Comparison of ENCODE assay signal across 28 cellular contexts in the genomic region with DNA sequence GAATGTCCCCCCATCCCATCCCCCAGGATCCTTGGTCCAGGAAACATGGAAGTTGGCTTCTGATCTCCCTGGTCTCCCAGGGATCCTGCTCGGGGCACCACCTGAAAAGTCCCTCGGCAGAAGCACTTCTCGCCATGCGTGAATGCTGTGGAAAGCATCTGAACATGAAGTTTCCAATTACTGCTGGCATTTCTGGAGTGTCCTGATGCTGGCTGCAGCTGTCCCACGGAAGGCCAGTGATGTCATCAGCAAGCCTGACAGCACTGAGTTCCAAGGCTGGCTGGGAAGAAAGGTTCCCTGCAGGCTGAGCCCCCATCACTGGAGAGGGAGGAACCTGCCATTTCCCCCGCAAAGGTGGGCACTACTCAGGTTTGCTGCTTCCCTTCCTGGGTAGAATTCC.
A peak's percentile ranks its signal among the peaks of the same experiment; 100 is the strongest.
DNase-seq lines count a peak whose midpoint lies in the region; ATAC-seq, FAIRE-seq and TF ChIP-seq lines count a peak whose summit lies in the region.
"Had no signal": no experiment of that assay in that cellular context is flagged by ENCODE, and none has a peak within 500 bp of the region (broad histone marks: within the 10 kb centered on the region; RNA-seq: fewer than 3 reads in every experiment).

No MANE protein-coding gene starts in this region.

- no peak for TF ChIP-seq RAD21 in H1 (IDR thresholded peaks at IDR 0.05 in 1 of 2, conservative IDR thresholded peaks at IDR 0.05 in 1 of 2; ENCODE audit: low read depth in 2 of 2, low read length in 2 of 2)

- TF ChIP-seq CTCF in GM23338 (conservative IDR thresholded peaks at IDR 0.05; ENCODE audit: low read depth in 2 of 2): no peak
- TF ChIP-seq CTCF in H1 (IDR thresholded peaks at IDR 0.05; ENCODE audit: control extremely low read depth in 1 of 3, insufficient read depth in 1 of 3, low read depth in 1 of 3, low read length in 3 of 3): no peak

- H4K91ac ChIP-seq in H1 (replicated peaks; ENCODE audit: insufficient read length, low read length): no peak overlapping the region
- H4K91ac ChIP-seq in neuronal stem cell (ENCODE audit: low read depth, low read length, poor library complexity): no peak overlapping the region

- ATAC-seq in GM23338: no peak
- ATAC-seq: heart left ventricle; stimulated activated naive CD8-positive, alpha-beta T cell treated with anti-CD3 and anti-CD28 coated beads, Interleukin-15, amount 100 ng/mL, for 72 hours had no signal

- CTCF ChIA-PET in H1 (lab: Charles Lee; ENCODE audit: partially characterized antibody): interaction anchor here (0.7 to 1.8 kb wide), 4 partner anchors 9 to 176 kb away, joined by 3 to 6 read pairs (median 3); no protein-coding TSS in a partner anchor

- H3K4me1 ChIP-seq in GM23338 (ENCODE audit: insufficient read depth) (peaks cover 30% of the 10 kb centered on the region), H1 (replicated peaks in 1 of 4; ENCODE audit: control insufficient read depth in 3 of 4, insufficient read depth in 4 of 4, low read length in 3 of 4) (peaks cover 9 to 18% (median 14%) of the 10 kb centered on the region in 4 experiments), neuronal stem cell (ENCODE audit: control insufficient read depth in 2 of 2, insufficient read depth in 1 of 2, low read depth in 1 of 2, low read length in 2 of 2) (peaks cover 0 to 12% of the 10 kb centered on the region in 2 donors)
- H3K4me1 ChIP-seq: lower lobe of right lung, thyroid gland had no signal

- no peaks in the 10 kb centered on the region for H3K79me1 ChIP-seq in H1 (ENCODE audit: low read depth, low read length)
- H3K79me1 ChIP-seq in neuronal stem cell (ENCODE audit: low read depth, low read length): no peaks in the 10 kb centered on the region

- H3K27ac Mint-ChIP-seq in GM23338: no peak overlapping the region
- H3K27ac Mint-ChIP-seq: activated naive CD4-positive, alpha-beta T cell treated with anti-CD3 and anti-CD28 coated beads, Interleukin-2, amount 50 U/mL, for 24 hours; activated T-helper 1 cell treated with anti-CD3 and anti-CD28 coated beads, Interleukin-12 subunit alpha, Interleukin-12 subunit beta, Interleukin-2, Interleukin-4 antibody, amounts not matched to agents 30 ng/mL and 10 ng/mL and 1 ng/mL, durations not matched to agents 14 hours and 24 hours and 36 hours; stimulated activated naive CD8-positive, alpha-beta T cell treated with anti-CD3 and anti-CD28 coated beads, Interleukin-15, amount 100 ng/mL, for 72 hours had no signal

- H3K27me3 Mint-ChIP-seq in GM23338 (ENCODE audit: insufficient read depth, low read depth, poor library complexity): peaks cover 7% of the 10 kb centered on the region

- H4K20me1 ChIP-seq in GM23338 (replicated peaks; ENCODE audit: insufficient read depth): no peaks in the 10 kb centered on the region
- H4K20me1 ChIP-seq in H1 (replicated peaks in 1 of 2; ENCODE audit: control insufficient read depth in 1 of 2, insufficient read depth in 2 of 2, low read length in 2 of 2): no peaks in the 10 kb centered on the region

- TF ChIP-seq POLR2A in H1 (IDR thresholded peaks at IDR 0.05; ENCODE audit: control extremely low read depth in 1 of 2, low read depth in 2 of 2, low read length in 2 of 2): no peak

- H3F3A ChIP-seq in GM23338 (replicated peaks; ENCODE audit: low read depth): no peaks in the 10 kb centered on the region

- no peak overlapping the region for H3K23ac ChIP-seq in H1 (ENCODE audit: insufficient read length)
- no peak overlapping the region for H3K23ac ChIP-seq in neuronal stem cell (ENCODE audit: low read depth, low read length, poor library complexity)

- WGBS in H1 (ENCODE audit: extremely low coverage in 1 of 2, insufficient coverage in 1 of 2, insufficient read length in 1 of 2, insufficient replicate concordance in 2 of 2, low coverage in 1 of 2, low lambda C conversion rate in 2 of 2, missing lambda C conversion rate in 1 of 2), 2 experiments: 84% methylated on average over 6 of the region's 6 CpGs; no CpG with 5 or more reads in 1 of the 2 experiments
- WGBS in neuronal stem cell (ENCODE audit: extremely low coverage in 2 of 2, insufficient read length in 2 of 2, insufficient replicate concordance in 1 of 2), 2 donors: no CpG with 5 or more reads among the region's 6 CpGs

- 0 out of 2 replicates have a peak overlapping the region, but pooled peaks have one; percentile 4 for H3K18ac ChIP-seq in H1 (ENCODE audit: extremely low read depth, low read length)
- peak overlapping the region; percentile 1 for H3K18ac ChIP-seq in neuronal stem cell (ENCODE audit: low read length)

- H2BK20ac ChIP-seq in H1 (ENCODE audit: low read length): no peak overlapping the region

- H3K79me2 ChIP-seq in GM23338 (replicated peaks; ENCODE audit: insufficient read depth) (no peaks in the 10 kb centered on the region), H1 (ENCODE audit: control insufficient read depth in 1 of 2, insufficient read depth in 2 of 2, low read length in 2 of 2) (no peaks in the 10 kb centered on the region)

- H3K27me3 ChIP-seq in GM23338 (ENCODE audit: insufficient read depth): no peaks in the 10 kb centered on the region
- no peaks in the 10 kb centered on the region for H3K27me3 ChIP-seq in H1 (replicated peaks in 1 of 4; ENCODE audit: control insufficient read depth in 3 of 4, extremely low read depth in 1 of 4, insufficient read depth in 3 of 4, low read length in 3 of 4)
- H3K27me3 ChIP-seq in neuronal stem cell (ENCODE audit: control insufficient read depth in 3 of 3, insufficient read depth in 3 of 3, low read depth in 1 of 3, low read length in 3 of 3): peaks cover 0 to 12% (median 0%) of the 10 kb centered on the region in 3 experiments
- H3K27me3 ChIP-seq: SJSA1, thyroid gland had no signal

- H3K4me2 ChIP-seq in GM23338 (peak overlapping the region; percentile 32), H1 (ENCODE audit: insufficient read depth in 1 of 2, low read depth in 2 of 2, low read length in 2 of 2) (no peak overlapping the region; a peak in 1 of 4 replicates), neuronal stem cell (ENCODE audit: insufficient read depth, low read length, poor library complexity, severe bottlenecking) (no peak overlapping the region)

- no peak overlapping the region for H4K8ac ChIP-seq in H1 (ENCODE audit: extremely low read depth, insufficient read depth, low read length)
- no peak overlapping the region for H4K8ac ChIP-seq in neuronal stem cell (ENCODE audit: low read depth, low read length)

- H3K36me3 ChIP-seq in GM23338 (ENCODE audit: insufficient read depth): no peaks in the 10 kb centered on the region
- no peaks in the 10 kb centered on the region for H3K36me3 ChIP-seq in H1 (ENCODE audit: control insufficient read depth in 2 of 4, insufficient read depth in 4 of 4, low read length in 3 of 4)
- no peaks in the 10 kb centered on the region for H3K36me3 ChIP-seq in neuronal stem cell (replicated peaks in 1 of 2; ENCODE audit: control insufficient read depth in 2 of 2, insufficient read depth in 2 of 2, low read length in 2 of 2)
- H3K36me3 ChIP-seq: heart left ventricle, lower lobe of right lung, neutrophil, SJSA1, thyroid gland had no signal

- H2BK12ac ChIP-seq in H1 (ENCODE audit: low read depth, low read length) (peak overlapping the region; percentile 89; the same call in 1 of the 2 replicates), neuronal stem cell (ENCODE audit: low read length) (no peak overlapping the region)

- no peak overlapping the region for H4K5ac ChIP-seq in H1 (ENCODE audit: insufficient read length, low read depth, low read length)

- POLR2A ChIA-PET in H1 (lab: Charles Lee; ENCODE audit: partially characterized antibody): interaction anchor here (0.8 to 4.9 kb wide), 4 partner anchors 13 to 104 kb away, joined by 3 to 21 read pairs (median 4); no protein-coding TSS in a partner anchor

- H3K4me1 Mint-ChIP-seq in GM23338: peaks cover 27% of the 10 kb centered on the region
- H3K4me1 Mint-ChIP-seq: activated naive CD4-positive, alpha-beta T cell treated with anti-CD3 and anti-CD28 coated beads, Interleukin-2, amount 50 U/mL, for 24 hours; stimulated activated naive CD8-positive, alpha-beta T cell treated with anti-CD3 and anti-CD28 coated beads, Interleukin-15, amount 100 ng/mL, for 72 hours had no signal

- H3K9me3 ChIP-seq in H1 (ENCODE audit: insufficient read depth in 2 of 2, low read depth in 1 of 2, low read length in 1 of 2): no peaks in the 10 kb centered on the region
- H3K9me3 ChIP-seq in neuronal stem cell (replicated peaks in 1 of 2; ENCODE audit: control insufficient read depth in 2 of 2, insufficient read depth in 1 of 2, low read depth in 1 of 2, low read length in 2 of 2): no peaks in the 10 kb centered on the region
- H3K9me3 ChIP-seq: heart left ventricle, lower lobe of right lung, neutrophil, SJSA1, thyroid gland had no signal

- intact Hi-C loops in posterior cingulate gyrus (cut with DNase I): no loop called here

- H2BK120ac ChIP-seq in H1 (replicated peaks; ENCODE audit: low read depth, low read length) (no peak overlapping the region), neuronal stem cell (ENCODE audit: low read depth, low read length) (no peak overlapping the region)

- no peak overlapping the region for H2AFZ ChIP-seq in GM23338
- H2AFZ ChIP-seq in H1 (ENCODE audit: low read length): no peak overlapping the region
- H2AFZ ChIP-seq in neuronal stem cell (ENCODE audit: low read length): no peak overlapping the region

- no peak overlapping the region for H3K56ac ChIP-seq in H1 (replicated peaks; ENCODE audit: insufficient read length, low read depth, low read length)

- FAIRE-seq in H1 (lab: Jason Lieb, UNC): no peak
- FAIRE-seq: bronchial epithelial cell, small intestine had no signal

- no peaks in the 10 kb centered on the region for H3K36me3 Mint-ChIP-seq in GM23338 (ENCODE audit: low read depth)
- H3K36me3 Mint-ChIP-seq: activated naive CD4-positive, alpha-beta T cell treated with anti-CD3 and anti-CD28 coated beads, Interleukin-2, amount 50 U/mL, for 24 hours had no signal

- H3K4me3 ChIP-seq in GM23338 (no peak overlapping the region), H1 (ENCODE audit: extremely low read depth in 1 of 4, insufficient read depth in 2 of 4, low read depth in 3 of 4, low read length in 4 of 4) (no peak overlapping the region), neuronal stem cell (ENCODE audit: low read length in 2 of 2) (no peak overlapping the region)
- H3K4me3 ChIP-seq: heart left ventricle, lower lobe of right lung, SJSA1, thyroid gland had no signal

- H3K9ac ChIP-seq in H1 (replicated peaks in 1 of 4; ENCODE audit: extremely low read depth in 1 of 4, low read depth in 3 of 4, low read length in 3 of 4) (no peak overlapping the region; a peak in 1 of 7 replicates), neuronal stem cell (ENCODE audit: low read depth, low read length, poor library complexity) (no peak overlapping the region)

- DNase-seq in AG08395 (ENCODE audit: low spot score): peak; percentile 46
- DNase-seq in GM23338 (ENCODE audit: low spot score): no peak
- DNase-seq in H1 (ENCODE audit: low read depth in 1 of 2, low spot score in 2 of 2): no peak
- DNase-seq in neuronal stem cell (ENCODE audit: low spot score): no peak
- no peak for DNase-seq in posterior cingulate gyrus
- no peak for DNase-seq in germinal center (ENCODE audit: low spot score)
- no peak for DNase-seq in NCI-H146 treated with DMSO at 0.1 percent for 48 hours (lab: John Stamatoyannopoulos, UW; ENCODE audit: unreplicated experiment)
- DNase-seq in DMS 273 (lab: John Stamatoyannopoulos, UW; ENCODE audit: unreplicated experiment): no peak
- DNase-seq: activated CD4-positive, alpha-beta T cell treated with anti-CD3 and anti-CD28 coated beads, Interleukin-2, amount 50 U/mL, for 48 hours; activated CD8-positive, alpha-beta memory T cell treated with anti-CD3 and anti-CD28 coated beads, Interleukin-2, amount 50 U/mL, for 4 hours; amygdala; DND-41; heart left ventricle; lower lobe of right lung; NCI-H2081; NCI-H446; NCI-H774; small intestine; stimulated activated CD4-positive, alpha-beta T cell treated with anti-CD3 and anti-CD28 coated beads, Interleukin-1b, Interleukin-23, amount 100 ng/mL, for 48 hours; stimulated activated CD8-positive, alpha-beta memory T cell treated with anti-CD3 and anti-CD28 coated beads, Interleukin-4, amount 100 ng/mL, for 48 hours; stimulated activated naive CD8-positive, alpha-beta T cell treated with anti-CD3 and anti-CD28 coated beads, Interleukin-15, amount 100 ng/mL, for 72 hours; thyroid gland had no signal

- H3K4me3 Mint-ChIP-seq in GM23338: no peak overlapping the region
- H3K4me3 Mint-ChIP-seq: activated naive CD4-positive, alpha-beta T cell treated with anti-CD3 and anti-CD28 coated beads, Interleukin-2, amount 50 U/mL, for 24 hours; activated T-helper 1 cell treated with anti-CD3 and anti-CD28 coated beads, Interleukin-12 subunit alpha, Interleukin-12 subunit beta, Interleukin-2, Interleukin-4 antibody, amounts not matched to agents 30 ng/mL and 10 ng/mL and 1 ng/mL, durations not matched to agents 14 hours and 24 hours and 36 hours; stimulated activated naive CD8-positive, alpha-beta T cell treated with anti-CD3 and anti-CD28 coated beads, Interleukin-15, amount 100 ng/mL, for 72 hours had no signal

- H3K4ac ChIP-seq in H1 (replicated peaks; ENCODE audit: insufficient read length, low read depth, low read length): peak overlapping the region; percentile 63
- H3K4ac ChIP-seq in neuronal stem cell (ENCODE audit: low read length): no peak overlapping the region

- no peak overlapping the region for H3K27ac ChIP-seq in GM23338 (ENCODE audit: low read depth)
- no peak overlapping the region for H3K27ac ChIP-seq in H1 (ENCODE audit: low read depth, low read length)
- H3K27ac ChIP-seq in neuronal stem cell (replicated peaks; ENCODE audit: low read length): no peak overlapping the region
- H3K27ac ChIP-seq: C4-2B, lower lobe of right lung, neutrophil, SJSA1, thyroid gland had no signal

- H2AK5ac ChIP-seq in H1 (ENCODE audit: low read depth, low read length) (0 out of 2 replicates have a peak overlapping the region, but pooled peaks have one; percentile 5), neuronal stem cell (ENCODE audit: low read depth, low read length) (no peak overlapping the region)

- no peak for TF ChIP-seq EP300 in H1 (IDR thresholded peaks at IDR 0.05; ENCODE audit: borderline replicate concordance in 1 of 2, low read depth in 2 of 2, low read length in 2 of 2)

- no peak overlapping the region for H2BK5ac ChIP-seq in H1 (ENCODE audit: low read depth, low read length)
- H2BK5ac ChIP-seq in neuronal stem cell (ENCODE audit: low read length): no peak overlapping the region

- no peaks in the 10 kb centered on the region for H3K9me3 Mint-ChIP-seq in GM23338
- H3K9me3 Mint-ChIP-seq: activated naive CD4-positive, alpha-beta T cell treated with anti-CD3 and anti-CD28 coated beads, Interleukin-2, amount 50 U/mL, for 24 hours; activated T-helper 1 cell treated with anti-CD3 and anti-CD28 coated beads, Interleukin-12 subunit alpha, Interleukin-12 subunit beta, Interleukin-2, Interleukin-4 antibody, amounts not matched to agents 30 ng/mL and 10 ng/mL and 1 ng/mL, durations not matched to agents 14 hours and 24 hours and 36 hours; stimulated activated naive CD8-positive, alpha-beta T cell treated with anti-CD3 and anti-CD28 coated beads, Interleukin-15, amount 100 ng/mL, for 72 hours had no signal

- no peak overlapping the region for H3K14ac ChIP-seq in H1 (ENCODE audit: insufficient read length)
- no peak overlapping the region for H3K14ac ChIP-seq in neuronal stem cell (ENCODE audit: low read length)

- no peaks in the 10 kb centered on the region for H3K9me2 ChIP-seq in GM23338 (ENCODE audit: insufficient read depth)

- H2BK15ac ChIP-seq in H1 (ENCODE audit: low read length): no peak overlapping the region
- H2BK15ac ChIP-seq in neuronal stem cell (ENCODE audit: low read length): no peak overlapping the region

- H3K23me2 ChIP-seq in H1 (ENCODE audit: low read depth, low read length): no peaks in the 10 kb centered on the region
